1 cellular context compared by ENCODE assay signal in the genomic region with DNA sequence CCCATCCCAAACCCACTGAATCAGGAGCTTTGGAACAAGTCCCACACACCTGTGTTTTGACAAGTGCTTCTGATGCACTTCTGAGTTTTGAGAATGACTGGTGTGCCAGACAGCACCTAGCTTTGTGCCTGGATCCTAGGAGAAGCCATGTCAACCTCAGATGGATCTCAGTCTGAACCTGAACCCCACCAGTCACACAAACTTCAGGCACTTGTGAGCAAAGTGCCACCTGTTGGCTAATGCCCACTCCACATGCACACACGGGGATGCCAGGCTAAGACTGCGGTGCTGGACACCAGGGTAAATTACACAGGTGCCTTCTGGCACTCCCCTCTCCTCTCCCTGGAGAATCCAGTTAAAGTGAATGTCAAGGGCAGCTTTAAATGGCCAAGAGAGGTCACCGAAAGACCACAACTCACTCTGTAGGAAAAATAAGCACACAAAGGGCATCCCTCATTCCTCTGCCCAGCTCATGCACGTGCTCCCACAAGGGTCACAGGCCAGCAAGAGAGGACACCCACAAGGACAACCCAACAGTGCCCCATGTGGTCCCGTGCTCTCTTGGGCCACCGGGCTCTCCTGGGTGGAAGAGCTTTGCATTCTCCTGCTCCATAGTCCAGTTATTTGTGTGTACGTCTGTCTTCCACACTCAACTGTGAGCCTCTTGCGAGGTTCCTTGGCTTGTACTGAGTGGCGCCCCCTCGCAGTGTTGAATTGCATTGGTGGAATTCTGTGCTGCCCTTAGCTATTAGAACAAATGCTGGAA.
TF ChIP-seq lines count a peak whose summit lies in the region.

No MANE protein-coding gene starts in this region.

TF ChIP-seq in HepG2, 621 proteins besides CTCF, POLR2A, EP300 and RAD21 (continued from another document and continues in another):
- TF ChIP-seq, protein P1, sequence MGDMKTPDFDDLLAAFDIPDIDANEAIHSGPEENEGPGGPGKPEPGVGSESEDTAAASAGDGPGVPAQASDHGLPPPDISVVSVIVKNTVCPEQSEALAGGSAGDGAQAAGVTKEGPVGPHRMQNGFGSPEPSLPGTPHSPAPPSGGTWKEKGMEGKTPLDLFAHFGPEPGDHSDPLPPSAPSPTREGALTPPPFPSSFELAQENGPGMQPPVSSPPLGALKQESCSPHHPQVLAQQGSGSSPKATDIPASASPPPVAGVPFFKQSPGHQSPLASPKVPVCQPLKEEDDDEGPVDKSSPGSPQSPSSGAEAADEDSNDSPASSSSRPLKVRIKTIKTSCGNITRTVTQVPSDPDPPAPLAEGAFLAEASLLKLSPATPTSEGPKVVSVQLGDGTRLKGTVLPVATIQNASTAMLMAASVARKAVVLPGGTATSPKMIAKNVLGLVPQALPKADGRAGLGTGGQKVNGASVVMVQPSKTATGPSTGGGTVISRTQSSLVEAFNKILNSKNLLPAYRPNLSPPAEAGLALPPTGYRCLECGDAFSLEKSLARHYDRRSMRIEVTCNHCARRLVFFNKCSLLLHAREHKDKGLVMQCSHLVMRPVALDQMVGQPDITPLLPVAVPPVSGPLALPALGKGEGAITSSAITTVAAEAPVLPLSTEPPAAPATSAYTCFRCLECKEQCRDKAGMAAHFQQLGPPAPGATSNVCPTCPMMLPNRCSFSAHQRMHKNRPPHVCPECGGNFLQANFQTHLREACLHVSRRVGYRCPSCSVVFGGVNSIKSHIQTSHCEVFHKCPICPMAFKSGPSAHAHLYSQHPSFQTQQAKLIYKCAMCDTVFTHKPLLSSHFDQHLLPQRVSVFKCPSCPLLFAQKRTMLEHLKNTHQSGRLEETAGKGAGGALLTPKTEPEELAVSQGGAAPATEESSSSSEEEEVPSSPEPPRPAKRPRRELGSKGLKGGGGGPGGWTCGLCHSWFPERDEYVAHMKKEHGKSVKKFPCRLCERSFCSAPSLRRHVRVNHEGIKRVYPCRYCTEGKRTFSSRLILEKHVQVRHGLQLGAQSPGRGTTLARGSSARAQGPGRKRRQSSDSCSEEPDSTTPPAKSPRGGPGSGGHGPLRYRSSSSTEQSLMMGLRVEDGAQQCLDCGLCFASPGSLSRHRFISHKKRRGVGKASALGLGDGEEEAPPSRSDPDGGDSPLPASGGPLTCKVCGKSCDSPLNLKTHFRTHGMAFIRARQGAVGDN (CRISPR knock-in tag; IDR thresholded peaks at IDR 0.05): peak; percentile 69
- peak; percentile 89 for TF ChIP-seq ZNF572 (CRISPR knock-in tag; IDR thresholded peaks at IDR 0.05)
- TF ChIP-seq ZNF652 (CRISPR knock-in tag; IDR thresholded peaks at IDR 0.05; ENCODE audit: borderline replicate concordance, low read depth): no peak
- TF ChIP-seq, protein P2, sequence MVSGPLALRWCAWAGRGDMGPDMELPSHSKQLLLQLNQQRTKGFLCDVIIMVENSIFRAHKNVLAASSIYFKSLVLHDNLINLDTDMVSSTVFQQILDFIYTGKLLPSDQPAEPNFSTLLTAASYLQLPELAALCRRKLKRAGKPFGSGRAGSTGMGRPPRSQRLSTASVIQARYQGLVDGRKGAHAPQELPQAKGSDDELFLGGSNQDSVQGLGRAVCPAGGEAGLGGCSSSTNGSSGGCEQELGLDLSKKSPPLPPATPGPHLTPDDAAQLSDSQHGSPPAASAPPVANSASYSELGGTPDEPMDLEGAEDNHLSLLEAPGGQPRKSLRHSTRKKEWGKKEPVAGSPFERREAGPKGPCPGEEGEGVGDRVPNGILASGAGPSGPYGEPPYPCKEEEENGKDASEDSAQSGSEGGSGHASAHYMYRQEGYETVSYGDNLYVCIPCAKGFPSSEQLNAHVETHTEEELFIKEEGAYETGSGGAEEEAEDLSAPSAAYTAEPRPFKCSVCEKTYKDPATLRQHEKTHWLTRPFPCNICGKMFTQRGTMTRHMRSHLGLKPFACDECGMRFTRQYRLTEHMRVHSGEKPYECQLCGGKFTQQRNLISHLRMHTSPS (CRISPR knock-in tag; IDR thresholded peaks at IDR 0.05; ENCODE audit: low read depth): peak; percentile 65; the same call in 1 of the 2 replicates
- TF ChIP-seq IRF2 (CRISPR knock-in tag; IDR thresholded peaks at IDR 0.05): 0 out of 2 replicates have a peak, but pooled peaks have one; percentile 25
- TF ChIP-seq, protein P3, sequence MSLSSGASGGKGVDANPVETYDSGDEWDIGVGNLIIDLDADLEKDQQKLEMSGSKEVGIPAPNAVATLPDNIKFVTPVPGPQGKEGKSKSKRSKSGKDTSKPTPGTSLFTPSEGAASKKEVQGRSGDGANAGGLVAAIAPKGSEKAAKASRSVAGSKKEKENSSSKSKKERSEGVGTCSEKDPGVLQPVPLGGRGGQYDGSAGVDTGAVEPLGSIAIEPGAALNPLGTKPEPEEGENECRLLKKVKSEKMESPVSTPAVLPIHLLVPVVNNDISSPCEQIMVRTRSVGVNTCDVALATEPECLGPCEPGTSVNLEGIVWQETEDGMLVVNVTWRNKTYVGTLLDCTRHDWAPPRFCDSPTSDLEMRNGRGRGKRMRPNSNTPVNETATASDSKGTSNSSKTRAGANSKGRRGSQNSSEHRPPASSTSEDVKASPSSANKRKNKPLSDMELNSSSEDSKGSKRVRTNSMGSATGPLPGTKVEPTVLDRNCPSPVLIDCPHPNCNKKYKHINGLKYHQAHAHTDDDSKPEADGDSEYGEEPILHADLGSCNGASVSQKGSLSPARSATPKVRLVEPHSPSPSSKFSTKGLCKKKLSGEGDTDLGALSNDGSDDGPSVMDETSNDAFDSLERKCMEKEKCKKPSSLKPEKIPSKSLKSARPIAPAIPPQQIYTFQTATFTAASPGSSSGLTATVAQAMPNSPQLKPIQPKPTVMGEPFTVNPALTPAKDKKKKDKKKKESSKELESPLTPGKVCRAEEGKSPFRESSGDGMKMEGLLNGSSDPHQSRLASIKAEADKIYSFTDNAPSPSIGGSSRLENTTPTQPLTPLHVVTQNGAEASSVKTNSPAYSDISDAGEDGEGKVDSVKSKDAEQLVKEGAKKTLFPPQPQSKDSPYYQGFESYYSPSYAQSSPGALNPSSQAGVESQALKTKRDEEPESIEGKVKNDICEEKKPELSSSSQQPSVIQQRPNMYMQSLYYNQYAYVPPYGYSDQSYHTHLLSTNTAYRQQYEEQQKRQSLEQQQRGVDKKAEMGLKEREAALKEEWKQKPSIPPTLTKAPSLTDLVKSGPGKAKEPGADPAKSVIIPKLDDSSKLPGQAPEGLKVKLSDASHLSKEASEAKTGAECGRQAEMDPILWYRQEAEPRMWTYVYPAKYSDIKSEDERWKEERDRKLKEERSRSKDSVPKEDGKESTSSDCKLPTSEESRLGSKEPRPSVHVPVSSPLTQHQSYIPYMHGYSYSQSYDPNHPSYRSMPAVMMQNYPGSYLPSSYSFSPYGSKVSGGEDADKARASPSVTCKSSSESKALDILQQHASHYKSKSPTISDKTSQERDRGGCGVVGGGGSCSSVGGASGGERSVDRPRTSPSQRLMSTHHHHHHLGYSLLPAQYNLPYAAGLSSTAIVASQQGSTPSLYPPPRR (CRISPR knock-in tag; IDR thresholded peaks at IDR 0.05; ENCODE audit: borderline replicate concordance): no peak
- TF ChIP-seq ZSCAN21 (CRISPR knock-in tag; IDR thresholded peaks at IDR 0.05; ENCODE audit: borderline replicate concordance): 0 out of 2 replicates have a peak, but pooled peaks have one; percentile 59
- TF ChIP-seq RFX3 (CRISPR knock-in tag; IDR thresholded peaks at IDR 0.05): no peak
- TF ChIP-seq, protein P4, sequence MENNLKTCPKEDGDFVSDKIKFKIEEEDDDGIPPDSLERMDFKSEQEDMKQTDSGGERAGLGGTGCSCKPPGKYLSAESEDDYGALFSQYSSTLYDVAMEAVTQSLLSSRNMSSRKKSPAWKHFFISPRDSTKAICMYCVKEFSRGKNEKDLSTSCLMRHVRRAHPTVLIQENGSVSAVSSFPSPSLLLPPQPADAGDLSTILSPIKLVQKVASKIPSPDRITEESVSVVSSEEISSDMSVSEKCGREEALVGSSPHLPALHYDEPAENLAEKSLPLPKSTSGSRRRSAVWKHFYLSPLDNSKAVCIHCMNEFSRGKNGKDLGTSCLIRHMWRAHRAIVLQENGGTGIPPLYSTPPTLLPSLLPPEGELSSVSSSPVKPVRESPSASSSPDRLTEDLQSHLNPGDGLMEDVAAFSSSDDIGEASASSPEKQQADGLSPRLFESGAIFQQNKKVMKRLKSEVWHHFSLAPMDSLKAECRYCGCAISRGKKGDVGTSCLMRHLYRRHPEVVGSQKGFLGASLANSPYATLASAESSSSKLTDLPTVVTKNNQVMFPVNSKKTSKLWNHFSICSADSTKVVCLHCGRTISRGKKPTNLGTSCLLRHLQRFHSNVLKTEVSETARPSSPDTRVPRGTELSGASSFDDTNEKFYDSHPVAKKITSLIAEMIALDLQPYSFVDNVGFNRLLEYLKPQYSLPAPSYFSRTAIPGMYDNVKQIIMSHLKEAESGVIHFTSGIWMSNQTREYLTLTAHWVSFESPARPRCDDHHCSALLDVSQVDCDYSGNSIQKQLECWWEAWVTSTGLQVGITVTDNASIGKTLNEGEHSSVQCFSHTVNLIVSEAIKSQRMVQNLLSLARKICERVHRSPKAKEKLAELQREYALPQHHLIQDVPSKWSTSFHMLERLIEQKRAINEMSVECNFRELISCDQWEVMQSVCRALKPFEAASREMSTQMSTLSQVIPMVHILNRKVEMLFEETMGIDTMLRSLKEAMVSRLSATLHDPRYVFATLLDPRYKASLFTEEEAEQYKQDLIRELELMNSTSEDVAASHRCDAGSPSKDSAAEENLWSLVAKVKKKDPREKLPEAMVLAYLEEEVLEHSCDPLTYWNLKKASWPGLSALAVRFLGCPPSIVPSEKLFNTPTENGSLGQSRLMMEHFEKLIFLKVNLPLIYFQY (CRISPR knock-in tag; IDR thresholded peaks at IDR 0.05; ENCODE audit: borderline replicate concordance): no peak; the same call in 1 of the 2 replicates
- TF ChIP-seq, protein P5, sequence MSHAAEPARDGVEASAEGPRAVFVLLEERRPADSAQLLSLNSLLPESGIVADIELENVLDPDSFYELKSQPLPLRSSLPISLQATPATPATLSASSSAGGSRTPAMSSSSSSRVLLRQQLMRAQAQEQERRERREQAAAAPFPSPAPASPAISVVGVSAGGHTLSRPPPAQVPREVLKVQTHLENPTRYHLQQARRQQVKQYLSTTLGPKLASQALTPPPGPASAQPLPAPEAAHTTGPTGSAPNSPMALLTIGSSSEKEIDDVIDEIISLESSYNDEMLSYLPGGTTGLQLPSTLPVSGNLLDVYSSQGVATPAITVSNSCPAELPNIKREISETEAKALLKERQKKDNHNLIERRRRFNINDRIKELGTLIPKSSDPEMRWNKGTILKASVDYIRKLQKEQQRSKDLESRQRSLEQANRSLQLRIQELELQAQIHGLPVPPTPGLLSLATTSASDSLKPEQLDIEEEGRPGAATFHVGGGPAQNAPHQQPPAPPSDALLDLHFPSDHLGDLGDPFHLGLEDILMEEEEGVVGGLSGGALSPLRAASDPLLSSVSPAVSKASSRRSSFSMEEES (CRISPR knock-in tag; IDR thresholded peaks at IDR 0.05): peak; percentile 35; the same call in 1 of the 2 replicates
- 0 out of 2 replicates have a peak, but pooled peaks have one; percentile 16 for TF ChIP-seq REPIN1 (CRISPR knock-in tag; IDR thresholded peaks at IDR 0.05; ENCODE audit: borderline replicate concordance, low read depth)
- no peak for TF ChIP-seq YEATS4 (CRISPR knock-in tag; IDR thresholded peaks at IDR 0.05; ENCODE audit: borderline replicate concordance)
- TF ChIP-seq NCOA5 (CRISPR knock-in tag; IDR thresholded peaks at IDR 0.05): no peak
- peak; percentile 93 for TF ChIP-seq BHLHE40 (IDR thresholded peaks at IDR 0.05; ENCODE audit: low read length)
- 0 out of 2 replicates have a peak, but pooled peaks have one; percentile 69 for TF ChIP-seq RXRA (CRISPR knock-in tag; IDR thresholded peaks at IDR 0.05)
- TF ChIP-seq ZNF337 (CRISPR knock-in tag; IDR thresholded peaks at IDR 0.05; ENCODE audit: borderline replicate concordance, low read depth): 0 out of 2 replicates have a peak, but pooled peaks have one; percentile 39
- 0 out of 2 replicates have a peak, but pooled peaks have one; percentile 23 for TF ChIP-seq GTF2F1 (IDR thresholded peaks at IDR 0.05; ENCODE audit: low read length)
- TF ChIP-seq, protein P6, sequence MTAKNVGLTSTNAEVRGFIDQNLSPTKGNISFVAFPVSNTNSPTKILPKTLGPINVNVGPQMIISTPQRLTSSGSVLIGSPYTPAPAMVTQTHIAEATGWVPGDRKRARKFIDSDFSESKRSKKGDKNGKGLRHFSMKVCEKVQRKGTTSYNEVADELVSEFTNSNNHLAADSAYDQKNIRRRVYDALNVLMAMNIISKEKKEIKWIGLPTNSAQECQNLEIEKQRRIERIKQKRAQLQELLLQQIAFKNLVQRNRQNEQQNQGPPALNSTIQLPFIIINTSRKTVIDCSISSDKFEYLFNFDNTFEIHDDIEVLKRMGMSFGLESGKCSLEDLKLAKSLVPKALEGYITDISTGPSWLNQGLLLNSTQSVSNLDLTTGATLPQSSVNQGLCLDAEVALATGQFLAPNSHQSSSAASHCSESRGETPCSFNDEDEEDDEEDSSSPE (CRISPR knock-in tag; IDR thresholded peaks at IDR 0.05): 0 out of 2 replicates have a peak, but pooled peaks have one; percentile 29
- TF ChIP-seq, protein P7, sequence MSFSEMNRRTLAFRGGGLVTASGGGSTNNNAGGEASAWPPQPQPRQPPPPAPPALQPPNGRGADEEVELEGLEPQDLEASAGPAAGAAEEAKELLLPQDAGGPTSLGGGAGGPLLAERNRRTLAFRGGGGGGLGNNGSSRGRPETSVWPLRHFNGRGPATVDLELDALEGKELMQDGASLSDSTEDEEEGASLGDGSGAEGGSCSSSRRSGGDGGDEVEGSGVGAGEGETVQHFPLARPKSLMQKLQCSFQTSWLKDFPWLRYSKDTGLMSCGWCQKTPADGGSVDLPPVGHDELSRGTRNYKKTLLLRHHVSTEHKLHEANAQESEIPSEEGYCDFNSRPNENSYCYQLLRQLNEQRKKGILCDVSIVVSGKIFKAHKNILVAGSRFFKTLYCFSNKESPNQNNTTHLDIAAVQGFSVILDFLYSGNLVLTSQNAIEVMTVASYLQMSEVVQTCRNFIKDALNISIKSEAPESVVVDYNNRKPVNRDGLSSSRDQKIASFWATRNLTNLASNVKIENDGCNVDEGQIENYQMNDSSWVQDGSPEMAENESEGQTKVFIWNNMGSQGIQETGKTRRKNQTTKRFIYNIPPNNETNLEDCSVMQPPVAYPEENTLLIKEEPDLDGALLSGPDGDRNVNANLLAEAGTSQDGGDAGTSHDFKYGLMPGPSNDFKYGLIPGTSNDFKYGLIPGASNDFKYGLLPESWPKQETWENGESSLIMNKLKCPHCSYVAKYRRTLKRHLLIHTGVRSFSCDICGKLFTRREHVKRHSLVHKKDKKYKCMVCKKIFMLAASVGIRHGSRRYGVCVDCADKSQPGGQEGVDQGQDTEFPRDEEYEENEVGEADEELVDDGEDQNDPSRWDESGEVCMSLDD (CRISPR knock-in tag; IDR thresholded peaks at IDR 0.05; ENCODE audit: borderline replicate concordance): no peak
- no peak for TF ChIP-seq HNRNPUL1 (IDR thresholded peaks at IDR 0.05; ENCODE audit: low read depth, low read length)
- no peak for TF ChIP-seq ZNF567 (CRISPR knock-in tag; IDR thresholded peaks at IDR 0.05; ENCODE audit: borderline replicate concordance)
- no peak for TF ChIP-seq KDM4B (CRISPR knock-in tag; IDR thresholded peaks at IDR 0.05)
- TF ChIP-seq TBX2 (CRISPR knock-in tag; IDR thresholded peaks at IDR 0.05; ENCODE audit: borderline replicate concordance): peak; percentile 58; the same call in 1 of the 2 replicates
- TF ChIP-seq MXI1 (IDR thresholded peaks at IDR 0.05; ENCODE audit: borderline replicate concordance, low read depth, low read length): no peak
- no peak for TF ChIP-seq ZKSCAN5 (CRISPR knock-in tag; IDR thresholded peaks at IDR 0.05)
- TF ChIP-seq ZNF761 (CRISPR knock-in tag; conservative IDR thresholded peaks at IDR 0.05): no peak
- TF ChIP-seq GLI4 (CRISPR knock-in tag; IDR thresholded peaks at IDR 0.05; ENCODE audit: borderline replicate concordance): no peak
- 0 out of 2 replicates have a peak, but pooled peaks have one; percentile 7 for TF ChIP-seq ZNF644 (CRISPR knock-in tag; IDR thresholded peaks at IDR 0.05; ENCODE audit: low read depth)
- TF ChIP-seq ZNF790 (CRISPR knock-in tag; IDR thresholded peaks at IDR 0.05; ENCODE audit: borderline replicate concordance): no peak
- TF ChIP-seq ZNF446 (CRISPR knock-in tag; IDR thresholded peaks at IDR 0.05): no peak
- TF ChIP-seq CBX5 (CRISPR knock-in tag; IDR thresholded peaks at IDR 0.05; ENCODE audit: borderline replicate concordance): no peak
- no peak for TF ChIP-seq RCOR2 (CRISPR knock-in tag; IDR thresholded peaks at IDR 0.05)
- TF ChIP-seq ZMYM2 (CRISPR knock-in tag; IDR thresholded peaks at IDR 0.05): 0 out of 2 replicates have a peak, but pooled peaks have one; percentile 29
